16 cellular contexts compared by ENCODE assay signal in the genomic region with DNA sequence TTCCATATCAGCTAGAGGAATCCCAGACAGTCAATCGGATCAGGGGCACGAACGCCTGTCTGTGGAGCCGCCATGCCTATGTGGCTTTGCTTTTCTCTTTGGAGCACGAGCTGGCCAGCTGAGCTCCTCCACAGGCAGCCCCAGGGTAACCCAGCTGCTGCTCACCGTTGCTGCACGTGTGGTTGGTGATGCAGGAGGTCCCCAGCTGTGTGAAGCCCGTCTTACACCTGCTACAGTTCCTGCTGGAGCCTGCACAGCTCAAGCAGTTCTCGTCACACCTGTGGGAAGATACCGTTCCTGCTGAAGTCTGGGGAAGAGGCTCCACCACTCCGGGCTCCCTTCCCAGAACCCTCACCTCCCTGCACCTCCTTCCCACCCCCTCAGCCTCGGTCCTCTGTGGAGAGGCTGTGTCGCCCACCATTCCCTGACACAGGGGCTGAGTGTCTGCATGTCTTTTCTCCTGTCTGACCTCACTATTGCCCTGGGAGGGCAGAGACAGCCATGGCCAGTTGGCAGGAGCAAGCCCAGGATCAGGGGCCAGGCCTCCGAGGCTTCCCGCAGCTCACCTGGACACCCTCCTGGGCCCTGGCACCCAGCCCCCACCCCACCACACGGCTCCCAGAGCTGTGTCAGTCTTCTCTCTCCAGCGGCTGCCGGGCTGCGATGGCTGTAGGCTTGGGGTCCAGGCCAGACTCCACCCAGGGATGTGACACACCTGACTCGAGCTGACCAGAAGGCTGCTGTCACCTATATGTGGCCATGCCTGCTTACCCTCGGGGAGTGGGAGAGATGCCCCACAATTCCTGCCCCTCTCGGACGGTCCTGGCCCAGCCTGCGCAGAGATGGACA. TPM values are rescaled to one million over a fixed set of nuclear protein-coding genes. Genes with fewer than 3 reads are reported as not detected.
DNase-seq lines count a peak whose midpoint lies in the region; ATAC-seq and TF ChIP-seq lines count a peak whose summit lies in the region.
"Had no signal": no experiment of that assay in that cellular context is flagged by ENCODE, and none has a peak within 500 bp of the region (broad histone marks: within the 10 kb centered on the region; RNA-seq: fewer than 3 reads in every experiment).

No MANE protein-coding gene starts in this region.

- H3K9me3 ChIP-seq in osteoblast (ENCODE audit: low read depth, low read length): no peaks in the 10 kb centered on the region
- H3K9me3 ChIP-seq in mucosa of descending colon: no peaks in the 10 kb centered on the region
- H3K9me3 ChIP-seq in stomach: no peaks in the 10 kb centered on the region

- H3K27me3 ChIP-seq in osteoblast (ENCODE audit: insufficient read depth, low read length): peaks cover 3% of the 10 kb centered on the region
- peaks cover 0 to 14% (median 0%) of the 10 kb centered on the region in 3 donors for H3K27me3 ChIP-seq in stomach
- H3K27me3 ChIP-seq: cardiac muscle cell had no signal

- no peak overlapping the region for H2AFZ ChIP-seq in osteoblast (ENCODE audit: low read length)

- H3K36me3 ChIP-seq in osteoblast (ENCODE audit: insufficient read depth, low read length) (no peaks in the 10 kb centered on the region), mucosa of descending colon (ENCODE audit: low read depth) (no peaks in the 10 kb centered on the region), stomach (peaks cover 0 to 13% (median 0%) of the 10 kb centered on the region in 4 donors)
- H3K36me3 ChIP-seq: cardiac muscle cell had no signal

- intact Hi-C loops in mucosa of descending colon (cut with DNase I, micrococcal nuclease) (no loop called here), stomach (cut with DNase I; ENCODE audit: low total_unique reads) (loop anchor here (10.0 kb wide), 1 partner anchor 198 kb away; no protein-coding TSS in a partner anchor)

- no peak for TF ChIP-seq EP300 in stomach (IDR thresholded peaks at IDR 0.05)

- TF ChIP-seq POLR2A in stomach (IDR thresholded peaks at IDR 0.05): no peak

- H3K4me3 ChIP-seq in osteoblast (ENCODE audit: insufficient read depth, low read length) (no peak overlapping the region), mucosa of descending colon (no peak overlapping the region), stomach (no peak overlapping the region)
- H3K4me3 ChIP-seq: cardiac muscle cell had no signal

- TF ChIP-seq CTCF in osteoblast (IDR thresholded peaks at IDR 0.05; ENCODE audit: extremely low read depth, low read depth, low read length) (no peak), mucosa of descending colon (IDR thresholded peaks at IDR 0.05) (no peak), stomach (IDR thresholded peaks at IDR 0.05) (no peak)

- no peaks in the 10 kb centered on the region for H3K79me2 ChIP-seq in osteoblast (ENCODE audit: insufficient read depth, low read length)

- H3K27ac ChIP-seq in osteoblast (ENCODE audit: low read depth, low read length) (no peak overlapping the region), stomach (no peak overlapping the region)
- H3K27ac ChIP-seq: 22Rv1, C4-2B, cardiac muscle cell had no signal

- no peaks in the 10 kb centered on the region for H3K4me1 ChIP-seq in osteoblast (ENCODE audit: insufficient read depth, low read length)
- no peaks in the 10 kb centered on the region for H3K4me1 ChIP-seq in mucosa of descending colon (ENCODE audit: low read depth)
- no peaks in the 10 kb centered on the region for H3K4me1 ChIP-seq in stomach

- H4K20me1 ChIP-seq in osteoblast (ENCODE audit: insufficient read depth, low read length): no peaks in the 10 kb centered on the region

- ATAC-seq in mucosa of descending colon (no peak), GM21576 (IDR thresholded peaks at IDR 0.05; ENCODE audit: unreplicated experiment) (no peak)
- ATAC-seq: PC-3 had no signal

- DNase-seq in NCI-H1417 (lab: John Stamatoyannopoulos, UW) (peak; percentile 66 to 85 (median 72)), NCI-H1417 treated with DMSO at 0.1 percent for 48 hours (lab: John Stamatoyannopoulos, UW) (no peak), NCI-H2107 treated with DMSO at 0.1 percent for 48 hours (lab: John Stamatoyannopoulos, UW; ENCODE audit: unreplicated experiment) (peak; percentile 34), ecto neural progenitor cell (ENCODE audit: low spot score) (peak; percentile 26), osteoblast (ENCODE audit: insufficient read length, low spot score, missing footprints) (peak; percentile 80), mucosa of descending colon (no peak), stomach (no peak)
- DNase-seq: effector memory CD4-positive, alpha-beta T cell; hypothalamus; NCI-H1048; PC-3; stimulated activated naive CD4-positive, alpha-beta T cell had no signal

- H3K4me2 ChIP-seq in osteoblast (ENCODE audit: insufficient read depth, low read length): no peak overlapping the region

- 66 to 79% (median 78%) methylated on average over 13 to 24 of the region's 24 CpGs for WGBS in stomach, 5 donors

RNA-seq across cellular contexts. Expression of a gene that starts 12.2 kb away (rescaled TPM):
- 7.1 and 9.8 TPM in 2 replicates for total RNA-seq in osteoblast
- total RNA-seq in mucosa of descending colon: 10 to 100 TPM; 41.5 to 55.1 (median 52.1) TPM
- total RNA-seq in stomach: 10 to 100 TPM in 4 of 5 donors, 1 to 10 TPM in 1; 3.5 to 75.6 (median 32.1) TPM
- 10 to 100 TPM; 58.9 to 61.7 (median 59.1) TPM for polyA plus RNA-seq in stomach

RNA-seq across cellular contexts. Expression of a gene that starts 30.0 kb away (rescaled TPM):
- total RNA-seq in osteoblast (74.3 and 79.6 TPM in 2 replicates), mucosa of descending colon (100 to 1,000 TPM in 2 of 3 donors, 10 to 100 TPM in 1; 78.7 to 118 (median 115) TPM), stomach (100 to 1,000 TPM in 1 of 5 donors, 10 to 100 TPM in 4; 71.7 to 184 (median 86.9) TPM)
- 10 to 100 TPM; 37.4 to 67.2 (median 62.9) TPM for polyA plus RNA-seq in stomach

RNA-seq across cellular contexts. Expression of a gene that starts 55.4 kb away (rescaled TPM):
- total RNA-seq in osteoblast (36.8 and 39.1 TPM in 2 replicates), mucosa of descending colon (10 to 100 TPM in 2 of 3 donors, 1 to 10 TPM in 1; 7.7 to 15.5 (median 12.6) TPM), stomach (10 to 100 TPM; 20.7 to 57.1 (median 35.1) TPM)
- polyA plus RNA-seq in stomach: 10 to 100 TPM in 1 of 3 donors, 1 to 10 TPM in 2; 4.7 to 11.8 (median 9.0) TPM

Comparison
In these comparisons a context has a peak if more than half of its experiments do, and no peak if none do; other contexts are left out.
1. DNase-seq: peak in NCI-H1417 (3 of 3), NCI-H2107 treated with DMSO at 0.1 percent for 48 hours (single experiment), ecto neural progenitor cell (single experiment) and osteoblast (single experiment); none in NCI-H1417 treated with DMSO at 0.1 percent for 48 hours (single experiment), mucosa of descending colon (0 of 3) and stomach (single experiment).